Comparison of ENCODE assay signal across 12 cellular contexts in genomic region chr7:115009736-115010435, GRCh38.
A peak's percentile ranks its signal among the peaks of the same experiment; 100 is the strongest.
DNase-seq lines count a peak whose midpoint lies in the region; ATAC-seq lines count a peak whose summit lies in the region.
"Had no signal": no experiment of that assay in that cellular context is flagged by ENCODE, and none has a peak within 500 bp of the region (broad histone marks: within the 10 kb centered on the region; RNA-seq: fewer than 3 reads in every experiment).

No MANE protein-coding gene starts in this region.

- H3K9me2 ChIP-seq in GM23248 (ENCODE audit: insufficient read depth): no peaks in the 10 kb centered on the region

- no peak overlapping the region for H3K27ac ChIP-seq in GM23248
- H3K27ac ChIP-seq: epithelial cell of prostate, KMS-11 had no signal

- in situ Hi-C loops in GM23248 (cut with MboI): no loop called here

- peaks cover 8 to 39% of the 10 kb centered on the region in 2 donors for H3K36me3 Mint-ChIP-seq in activated naive CD4-positive, alpha-beta T cell treated with anti-CD3 and anti-CD28 coated beads, Interleukin-2, amount 50 U/mL, for 72 hours

- H3K4me3 ChIP-seq in GM23248: no peak overlapping the region

- peak overlapping the region; percentile 70 to 92 for H3K27ac Mint-ChIP-seq in activated naive CD4-positive, alpha-beta T cell treated with anti-CD3 and anti-CD28 coated beads, Interleukin-2, amount 50 U/mL, for 72 hours
- H3K27ac Mint-ChIP-seq in stimulated activated naive CD8-positive, alpha-beta T cell treated with anti-CD3 and anti-CD28 coated beads, Interleukin-15, amount 100 ng/mL, for 72 hours: peak overlapping the region in 1 of 2 donors; percentile 90
- H3K27ac Mint-ChIP-seq: nephron progenitor cell had no signal

- no peaks in the 10 kb centered on the region for H3K9me3 ChIP-seq in GM23248 (ENCODE audit: low read depth)

- DNase-seq in GM23248: peak; percentile 42
- no peak for DNase-seq in activated naive CD4-positive, alpha-beta T cell treated with anti-CD3 and anti-CD28 coated beads, Interleukin-2, amount 50 U/mL, for 72 hours (ENCODE audit: low spot score in 2 of 2)
- peak; percentile 47 for DNase-seq in iris pigment epithelial cell (ENCODE audit: low read depth)
- DNase-seq in stimulated activated naive CD8-positive, alpha-beta T cell treated with anti-CD3 and anti-CD28 coated beads, Interleukin-15, amount 100 ng/mL, for 72 hours: no peak
- DNase-seq in C1 segment of cervical spinal cord (lab: John Stamatoyannopoulos, UW): no peak
- DNase-seq in SW 1271 (lab: John Stamatoyannopoulos, UW): no peak
- DNase-seq: nephron progenitor cell; stimulated activated CD8-positive, alpha-beta memory T cell treated with anti-CD3 and anti-CD28 coated beads, Interleukin-4, amount 100 ng/mL, for 48 hours had no signal

- H3K4me2 ChIP-seq in GM23248 (ENCODE audit: unreplicated experiment): no peak overlapping the region
- H3K4me2 ChIP-seq: KMS-11 had no signal

- H3K9me3 Mint-ChIP-seq in activated naive CD4-positive, alpha-beta T cell treated with anti-CD3 and anti-CD28 coated beads, Interleukin-2, amount 50 U/mL, for 72 hours: peaks cover 0 to 5% of the 10 kb centered on the region in 2 donors
- H3K9me3 Mint-ChIP-seq in stimulated activated naive CD8-positive, alpha-beta T cell treated with anti-CD3 and anti-CD28 coated beads, Interleukin-15, amount 100 ng/mL, for 72 hours: peaks cover 0 to 8% of the 10 kb centered on the region in 2 donors
- H3K9me3 Mint-ChIP-seq: nephron progenitor cell had no signal

- ATAC-seq in activated naive CD4-positive, alpha-beta T cell treated with anti-CD3 and anti-CD28 coated beads, Interleukin-2, amount 50 U/mL, for 72 hours: peak; percentile 57 to 59
- peak; percentile 56 for ATAC-seq in stimulated activated naive CD8-positive, alpha-beta T cell treated with anti-CD3 and anti-CD28 coated beads, Interleukin-15, amount 100 ng/mL, for 72 hours
- ATAC-seq in GM18517 (IDR thresholded peaks at IDR 0.05; ENCODE audit: unreplicated experiment): no peak
- ATAC-seq: HCT116 had no signal

- H3K4me1 ChIP-seq in GM23248 (ENCODE audit: insufficient read depth): peaks cover 27% of the 10 kb centered on the region

- no peak overlapping the region for H2AFZ ChIP-seq in GM23248

- no peak overlapping the region for H3K9ac ChIP-seq in GM23248
- H3K9ac ChIP-seq: KMS-11 had no signal

- peaks cover 25% of the 10 kb centered on the region for H3F3A ChIP-seq in GM23248 (ENCODE audit: insufficient read depth)

- WGBS in GM23248 (ENCODE audit: low coverage in 1 of 2, low lambda C conversion rate in 2 of 2, missing lambda C conversion rate in 2 of 2), 2 experiments: 76 to 84% methylated on average over 1 of the region's 1 CpG

- H4K20me1 ChIP-seq in GM23248 (ENCODE audit: insufficient read depth): no peaks in the 10 kb centered on the region

- H3K79me2 ChIP-seq in GM23248 (ENCODE audit: insufficient read depth): peaks cover 18% of the 10 kb centered on the region; the same call in 1 of the 2 replicates

- peak overlapping the region; percentile 62 to 68 for H3K4me3 Mint-ChIP-seq in stimulated activated naive CD8-positive, alpha-beta T cell treated with anti-CD3 and anti-CD28 coated beads, Interleukin-15, amount 100 ng/mL, for 72 hours
- H3K4me3 Mint-ChIP-seq: nephron progenitor cell had no signal

- H3K27me3 ChIP-seq in GM23248 (replicated peaks; ENCODE audit: insufficient read depth): no peaks in the 10 kb centered on the region

- no peaks in the 10 kb centered on the region for H3K27me3 Mint-ChIP-seq in stimulated activated naive CD8-positive, alpha-beta T cell treated with anti-CD3 and anti-CD28 coated beads, Interleukin-15, amount 100 ng/mL, for 72 hours

- no peaks in the 10 kb centered on the region; the same call in 1 of the 2 replicates for H3K36me3 ChIP-seq in GM23248 (ENCODE audit: low read depth)

- peaks cover 53% of the 10 kb centered on the region for H3K4me1 Mint-ChIP-seq in stimulated activated naive CD8-positive, alpha-beta T cell treated with anti-CD3 and anti-CD28 coated beads, Interleukin-15, amount 100 ng/mL, for 72 hours

Comparison
In these comparisons a context has a peak if more than half of its experiments do, and no peak if none do; other contexts are left out.
1. DNase-seq: peak in GM23248 (single experiment) and iris pigment epithelial cell (single experiment); none in activated naive CD4-positive, alpha-beta T cell treated with anti-CD3 and anti-CD28 coated beads, Interleukin-2, amount 50 U/mL, for 72 hours (0 of 2), stimulated activated naive CD8-positive, alpha-beta T cell treated with anti-CD3 and anti-CD28 coated beads, Interleukin-15, amount 100 ng/mL, for 72 hours (0 of 2), C1 segment of cervical spinal cord (0 of 14) and SW 1271 (0 of 2).